ENCODE assay signal across 24 cellular contexts in the genomic region with DNA sequence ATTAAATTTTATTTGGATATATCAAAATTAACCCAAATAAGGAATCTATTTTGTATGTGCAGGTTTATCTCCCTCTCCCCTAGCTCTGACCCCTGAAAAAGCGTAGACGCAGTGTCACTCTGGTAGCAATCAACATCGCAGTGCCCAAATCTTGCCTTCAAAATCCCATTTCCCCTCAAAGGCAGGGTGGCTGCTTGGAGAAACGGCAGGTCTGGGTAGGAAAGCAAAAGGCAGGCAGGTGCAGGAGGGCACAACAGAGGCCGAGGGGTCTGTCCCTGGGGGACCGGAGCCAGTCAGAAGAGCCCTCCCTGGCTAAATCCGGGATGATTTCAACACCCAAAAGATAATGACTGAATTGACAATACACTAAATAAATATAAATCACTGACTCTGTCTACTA.
"Had no signal": no experiment of that assay in that cellular context is flagged by ENCODE, and none has a peak within 500 bp of the region (broad histone marks: within the 10 kb centered on the region; RNA-seq: fewer than 3 reads in every experiment).

No MANE protein-coding gene starts in this region.

- ATAC-seq: esophagus mucosa; gastrocnemius medialis; mucosa of descending colon; naive thymus-derived CD8-positive, alpha-beta T cell; psoas muscle; right cardiac atrium; stimulated activated naive B cell treated with anti-CD40 and anti-IgM and Interleukin-4, amounts not matched to agents 10 μg/mL and 1 μg/mL and 100 μg/mL, for 72 hours; upper lobe of right lung had no signal

- H3K4me1 ChIP-seq: colonic mucosa, gastrocnemius medialis, psoas muscle, sigmoid colon, transverse colon, upper lobe of right lung, uterus had no signal

- H3K36me3 ChIP-seq: colonic mucosa had no signal

- DNase-seq: colonic mucosa; effector CD8-positive, alpha-beta T cell; endodermal cell; foreskin fibroblast; gastrocnemius medialis; mucosa of descending colon; naive thymus-derived CD8-positive, alpha-beta T cell; right cardiac atrium; sigmoid colon; stimulated activated CD4-positive, alpha-beta T cell treated with anti-CD3 and anti-CD28 coated beads, Interleukin-4, amount 100 ng/mL, for 4 hours; stimulated activated naive B cell treated with anti-CD40 and anti-IgM and Interleukin-4, amounts not matched to agents 10 μg/mL and 1 μg/mL and 100 μg/mL, for 72 hours; transverse colon; upper lobe of right lung; uterus had no signal

- H3K9me3 Mint-ChIP-seq: dendritic cell treated with granulocyte-macrophage colony-stimulating factor and Interleukin-4, amounts not matched to agents 40 ng/mL and 50 ng/mL, for 4 days; stimulated activated naive CD8-positive, alpha-beta T cell treated with anti-CD3 and anti-CD28 coated beads, Interleukin-15, Interleukin-2, amounts not matched to agents 100 ng/mL and 50 ng/mL, for 24 hours had no signal

- H3K27me3 ChIP-seq: colonic mucosa, gastrocnemius medialis, sigmoid colon, transverse colon, upper lobe of right lung, uterus had no signal

- H3K4me3 ChIP-seq: colonic mucosa, gastrocnemius medialis, lung, mucosa of descending colon, psoas muscle, sigmoid colon, thoracic aorta, transverse colon, upper lobe of right lung, uterus had no signal

- H3K9me3 ChIP-seq: colonic mucosa, gastrocnemius medialis, psoas muscle, sigmoid colon, thoracic aorta, transverse colon, upper lobe of right lung, uterus had no signal

- H3K4me1 Mint-ChIP-seq: mesothelial cell of epicardium, neural crest cell had no signal

- H3K27ac ChIP-seq: colonic mucosa, epithelial cell of prostate, gastrocnemius medialis, psoas muscle, sigmoid colon, thoracic aorta, transverse colon, upper lobe of right lung, uterus had no signal

- H3K27me3 Mint-ChIP-seq: dendritic cell treated with granulocyte-macrophage colony-stimulating factor and Interleukin-4, amounts not matched to agents 40 ng/mL and 50 ng/mL, for 4 days; memory B cell; naive thymus-derived CD8-positive, alpha-beta T cell; stimulated activated naive B cell treated with anti-CD40 and anti-IgM and Interleukin-4, amounts not matched to agents 10 μg/mL and 1 μg/mL and 100 μg/mL, for 72 hours; stimulated activated naive CD8-positive, alpha-beta T cell treated with anti-CD3 and anti-CD28 coated beads, Interleukin-15, Interleukin-2, amounts not matched to agents 100 ng/mL and 50 ng/mL, for 24 hours had no signal

- H3K27ac Mint-ChIP-seq: endodermal cell; mesothelial cell of epicardium; stimulated activated naive B cell treated with anti-CD40 and anti-IgM and Interleukin-4, amounts not matched to agents 10 μg/mL and 1 μg/mL and 100 μg/mL, for 72 hours had no signal

- H3K4me3 Mint-ChIP-seq: endodermal cell; mesothelial cell of epicardium; neural crest cell; stimulated activated naive B cell treated with anti-CD40 and anti-IgM and Interleukin-4, amounts not matched to agents 10 μg/mL and 1 μg/mL and 100 μg/mL, for 72 hours; stimulated activated naive CD8-positive, alpha-beta T cell treated with anti-CD3 and anti-CD28 coated beads, Interleukin-15, Interleukin-2, amounts not matched to agents 100 ng/mL and 50 ng/mL, for 24 hours had no signal
